ENCODE assay signal across 7 cellular contexts in the genomic region with DNA sequence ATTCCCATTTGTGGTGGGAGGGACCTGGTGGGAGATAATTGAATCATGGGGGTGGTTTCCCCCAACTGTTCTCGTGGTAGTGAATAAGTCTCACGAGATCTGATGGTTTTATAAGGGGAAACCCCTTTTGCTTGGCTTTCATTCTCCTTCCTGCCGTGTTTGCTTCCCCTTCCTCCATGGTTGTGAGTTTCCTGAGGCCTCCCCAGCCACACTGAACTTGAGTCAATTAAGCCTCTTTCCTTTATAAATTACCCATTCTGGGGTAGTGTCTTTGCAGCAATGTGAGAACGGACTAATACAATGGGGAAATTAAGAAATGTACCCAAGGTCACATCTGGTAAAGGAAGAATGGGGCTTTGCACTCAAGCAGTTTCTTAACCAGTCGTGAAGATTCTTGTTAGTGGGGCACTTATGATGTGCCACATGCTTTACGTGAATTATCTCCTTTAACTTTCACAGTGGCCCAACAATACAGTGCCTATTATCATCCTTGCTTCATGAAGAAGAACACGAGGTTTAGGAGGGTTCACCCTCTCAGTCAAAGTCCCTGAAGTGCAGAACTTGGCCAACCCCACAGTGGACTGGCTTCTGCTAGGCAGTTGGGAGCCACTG.
DNase-seq lines count a peak whose midpoint lies in the region; ATAC-seq and TF ChIP-seq lines count a peak whose summit lies in the region.

No MANE protein-coding gene starts in this region.

- ATAC-seq in activated naive CD8-positive, alpha-beta T cell treated with anti-CD3 and anti-CD28 coated beads, Interleukin-2, amount 50 U/mL, for 24 hours = no peak

- peak; percentile 11 for DNase-seq in GM12865 (ENCODE audit: low read depth)
- DNase-seq in activated naive CD8-positive, alpha-beta T cell treated with anti-CD3 and anti-CD28 coated beads, Interleukin-2, amount 50 U/mL, for 24 hours = peak; percentile 30
- no peak for DNase-seq in HT-29 (ENCODE audit: low spot score)
- no peak for DNase-seq in 8988T
- DNase-seq in effector CD8-positive, alpha-beta T cell (lab: John Stamatoyannopoulos, UW) = no peak

- no peaks in the 10 kb centered on the region for H3K9me2 ChIP-seq in Loucy (replicated peaks; ENCODE audit: low read depth, low read length)

- peaks cover 5% of the 10 kb centered on the region for H3K36me3 Mint-ChIP-seq in activated naive CD8-positive, alpha-beta T cell treated with anti-CD3 and anti-CD28 coated beads, Interleukin-2, amount 50 U/mL, for 24 hours (ENCODE audit: low read depth)

- no peaks in the 10 kb centered on the region for H3K79me2 ChIP-seq in Loucy (ENCODE audit: insufficient read depth, low read length)

- H3K4me1 Mint-ChIP-seq in activated naive CD8-positive, alpha-beta T cell treated with anti-CD3 and anti-CD28 coated beads, Interleukin-2, amount 50 U/mL, for 24 hours = peaks cover 67% of the 10 kb centered on the region

- TF ChIP-seq CTCF in GM12865 (IDR thresholded peaks at IDR 0.05; ENCODE audit: insufficient read depth, low read depth, low read length, missing control alignments) (no peak), Loucy (conservative IDR thresholded peaks at IDR 0.05; ENCODE audit: low read length) (no peak)

- peaks cover 62% of the 10 kb centered on the region for H3K4me1 ChIP-seq in Loucy (ENCODE audit: insufficient read depth, low read length, poor library complexity, severe bottlenecking)

- H4K20me1 ChIP-seq in Loucy (ENCODE audit: insufficient read depth, low read length, poor library complexity, severe bottlenecking) = no peaks in the 10 kb centered on the region

- H2AFZ ChIP-seq in Loucy (ENCODE audit: low read length) = no peak overlapping the region

- H3K4me3 Mint-ChIP-seq in activated naive CD8-positive, alpha-beta T cell treated with anti-CD3 and anti-CD28 coated beads, Interleukin-2, amount 50 U/mL, for 24 hours = peak overlapping the region; percentile 34

- peak overlapping the region; percentile 59 for H3K9ac ChIP-seq in Loucy (ENCODE audit: low read depth, low read length, poor library complexity, severe bottlenecking)

- no peaks in the 10 kb centered on the region for H3K27me3 Mint-ChIP-seq in activated naive CD8-positive, alpha-beta T cell treated with anti-CD3 and anti-CD28 coated beads, Interleukin-2, amount 50 U/mL, for 24 hours

- H3K27me3 ChIP-seq in Loucy (ENCODE audit: insufficient read depth, low read length, poor library complexity, severe bottlenecking) = no peaks in the 10 kb centered on the region

- peak overlapping the region; percentile 95 for H3K27ac Mint-ChIP-seq in activated naive CD8-positive, alpha-beta T cell treated with anti-CD3 and anti-CD28 coated beads, Interleukin-2, amount 50 U/mL, for 24 hours

- peaks cover 11% of the 10 kb centered on the region for H3K9me3 Mint-ChIP-seq in activated naive CD8-positive, alpha-beta T cell treated with anti-CD3 and anti-CD28 coated beads, Interleukin-2, amount 50 U/mL, for 24 hours

- H3K4me3 ChIP-seq in GM12865 (ENCODE audit: low read depth, low read length) (no peak overlapping the region), Loucy (ENCODE audit: low read length, poor library complexity, severe bottlenecking) (peak overlapping the region; percentile 59), skin epidermis (no peak overlapping the region)

- peak overlapping the region in 16 of 21 experiments; percentile 2 to 91 (median 61) for H3K27ac ChIP-seq in skin epidermis

- H3K36me3 ChIP-seq in Loucy (ENCODE audit: insufficient read depth, low read length) = no peaks in the 10 kb centered on the region

- H3K9me3 ChIP-seq in Loucy (ENCODE audit: insufficient read depth, low read depth, low read length) = no peaks in the 10 kb centered on the region

- H3K4me2 ChIP-seq in Loucy (ENCODE audit: low read depth, low read length, poor library complexity, severe bottlenecking) = peak overlapping the region; percentile 96

- H3F3A ChIP-seq in Loucy (ENCODE audit: low read depth) = peaks cover 20% of the 10 kb centered on the region

Comparison
In these comparisons a context has a peak if more than half of its experiments do, and no peak if none do; other contexts are left out.
1. DNase-seq: peak in GM12865 (single experiment) and activated naive CD8-positive, alpha-beta T cell treated with anti-CD3 and anti-CD28 coated beads, Interleukin-2, amount 50 U/mL, for 24 hours (single experiment); none in HT-29 (single experiment), 8988T (single experiment) and effector CD8-positive, alpha-beta T cell (single experiment).